In the genomic region with DNA sequence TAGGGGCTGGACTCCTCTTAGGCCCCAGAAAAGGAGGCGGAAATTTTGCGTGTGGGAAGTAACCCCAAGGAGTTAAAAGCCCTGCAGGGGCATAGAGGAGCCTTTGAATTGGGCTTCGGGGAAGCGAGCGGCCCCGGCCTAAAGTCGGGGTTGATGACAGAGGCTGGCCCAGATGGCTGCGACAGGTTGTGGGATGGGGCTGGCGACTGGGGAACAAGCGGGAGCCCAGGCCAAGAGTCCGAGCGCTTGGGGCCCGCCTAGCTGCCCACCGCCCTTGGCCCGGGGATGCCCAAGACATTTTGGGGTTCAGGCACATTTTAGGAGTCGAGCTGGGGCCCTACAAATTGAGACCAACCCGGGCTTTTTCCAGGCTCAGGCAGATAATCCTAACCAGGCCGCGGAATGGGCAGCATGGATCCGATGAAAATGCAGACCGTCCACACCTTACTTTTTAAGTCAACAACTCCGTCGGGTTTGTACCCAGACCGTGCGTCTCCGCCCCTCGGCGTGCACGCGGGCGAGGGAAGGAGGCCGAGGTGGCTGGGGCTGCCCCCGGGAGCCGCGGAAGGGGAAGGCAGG, we compare ENCODE assay signal across 6 cellular contexts. TPM values are rescaled to one million over a fixed set of nuclear protein-coding genes. Genes with fewer than 3 reads are reported as not detected.
A peak's percentile ranks its signal among the peaks of the same experiment; 100 is the strongest.
DNase-seq lines count a peak whose midpoint lies in the region; ATAC-seq and TF ChIP-seq lines count a peak whose summit lies in the region.

No MANE protein-coding gene starts in this region.

- 1% methylated on average over 31 of the region's 35 CpGs for whole genome bisulfite sequencing in mammary epithelial cell (ENCODE audit: low coverage, missing lambda C conversion rate)

- peaks cover 36% of the 10 kb centered on the region for H3K4me1 Mint-ChIP-seq in neural progenitor cell

- H3F3A ChIP-seq in neural progenitor cell (ENCODE audit: low read depth): peaks cover 39% of the 10 kb centered on the region

- in situ Hi-C loops in mammary epithelial cell (cut with MboI; ENCODE audit: low sequenced_read_pairs in 2 of 2): no loop called here

- H3K27me3 Mint-ChIP-seq in neural progenitor cell (ENCODE audit: insufficient read depth, low read depth): peaks cover 30% of the 10 kb centered on the region

- H3K9ac ChIP-seq in mammary epithelial cell (ENCODE audit: insufficient read depth, low read length): peak overlapping the region; percentile 88
- H3K9ac ChIP-seq in neural progenitor cell: peak overlapping the region; percentile 36

- H3K9me3 ChIP-seq in mammary epithelial cell (replicated peaks; ENCODE audit: insufficient read depth, low read length) (no peaks in the 10 kb centered on the region), neural progenitor cell (ENCODE audit: low read depth) (no peaks in the 10 kb centered on the region)

- H3K36me3 Mint-ChIP-seq in neural progenitor cell: peaks cover 4% of the 10 kb centered on the region

- H3K27ac Mint-ChIP-seq in neural progenitor cell: peak overlapping the region; percentile 83

- no peaks in the 10 kb centered on the region for H3K27me3 ChIP-seq in mammary epithelial cell (ENCODE audit: insufficient read depth, low read length)
- H3K27me3 ChIP-seq in neural progenitor cell: peaks cover 22% of the 10 kb centered on the region

- H3K27ac ChIP-seq in mammary epithelial cell (ENCODE audit: insufficient read depth, low read depth, low read length): peak overlapping the region; percentile 83
- H3K27ac ChIP-seq in neural progenitor cell: peak overlapping the region; percentile 98

- peak overlapping the region; percentile 92 for H3K4me3 Mint-ChIP-seq in neural progenitor cell

- TF ChIP-seq CTCF in mammary epithelial cell (conservative IDR thresholded peaks at IDR 0.05 in 1 of 2, IDR thresholded peaks at IDR 0.05 in 1 of 2; ENCODE audit: extremely low read depth in 1 of 2, insufficient read depth in 1 of 2, low read depth in 1 of 2, low read length in 2 of 2) (no peak), neural progenitor cell (IDR thresholded peaks at IDR 0.05) (no peak)

- intact Hi-C loops in mammary epithelial cell (cut with micrococcal nuclease): no loop called here

- no peaks in the 10 kb centered on the region for H4K20me1 ChIP-seq in mammary epithelial cell (ENCODE audit: insufficient read depth, low read length)
- H4K20me1 ChIP-seq in neural progenitor cell (ENCODE audit: low read depth): peaks cover 18% of the 10 kb centered on the region

- H2AFZ ChIP-seq in mammary epithelial cell (ENCODE audit: low read depth, low read length) (peak overlapping the region; percentile 92), neural progenitor cell (replicated peaks) (peak overlapping the region; percentile 92)

- DNase-seq in HEK293T (ENCODE audit: extremely low spot score) (no peak), mammary epithelial cell (no peak), neural progenitor cell (ENCODE audit: low spot score) (peak; percentile 70), iPS-NIHi7 (ENCODE audit: extremely low spot score) (no peak), DMS 273 (lab: John Stamatoyannopoulos, UW; ENCODE audit: unreplicated experiment) (no peak)

- peaks cover 41% of the 10 kb centered on the region for H3K4me1 ChIP-seq in mammary epithelial cell (ENCODE audit: insufficient read depth, low read length)
- H3K4me1 ChIP-seq in neural progenitor cell: peaks cover 18% of the 10 kb centered on the region

- H3K79me2 ChIP-seq in mammary epithelial cell (ENCODE audit: insufficient read depth, low read length): peaks cover 55% of the 10 kb centered on the region
- H3K79me2 ChIP-seq in neural progenitor cell (ENCODE audit: low read depth): peaks cover 36% of the 10 kb centered on the region

- peak overlapping the region; percentile 93 for H3K4me2 ChIP-seq in mammary epithelial cell (ENCODE audit: insufficient read depth, low read depth, low read length)
- peak overlapping the region; percentile 98 for H3K4me2 ChIP-seq in neural progenitor cell

- TSS peak; percentile 71 for BruUV-seq in mammary epithelial cell (replicated peaks; lab: Mats Ljungman, UMichigan)

- dilution Hi-C loops in mammary epithelial cell (cut with HindIII; ENCODE audit: low sequenced_read_pairs): no loop called here

- H3K9me3 Mint-ChIP-seq in neural progenitor cell: no peaks in the 10 kb centered on the region

- POLR2A ChIA-PET in HEK293T (lab: Yijun Ruan, JAX): interaction anchor here (1.1 to 3.6 kb wide), 8 partner anchors 9 to 49 kb away, joined by 4 to 81 read pairs (median 8); a partner anchor contains a TSS

- no peak for ATAC-seq in HG03135 (IDR thresholded peaks at IDR 0.05; ENCODE audit: unreplicated experiment)

- H3K4me3 ChIP-seq in mammary epithelial cell (replicated peaks in 1 of 3; ENCODE audit: insufficient read depth in 1 of 3, low read depth in 2 of 3, low read length in 3 of 3) (peak overlapping the region; percentile 72 to 82 (median 73)), neural progenitor cell (peak overlapping the region; percentile 77)

- CTCF ChIA-PET in HEK293T (lab: Yijun Ruan, JAX): interaction anchor here (0.9 kb wide), 1 partner anchor 91 kb away, joined by 3 read pairs; no protein-coding TSS in a partner anchor
- CTCF ChIA-PET in mammary epithelial cell (lab: Charles Lee; ENCODE audit: low non-redundant PET): no interaction called here

- H3K36me3 ChIP-seq in mammary epithelial cell (ENCODE audit: insufficient read depth, low read length) (peaks cover 4% of the 10 kb centered on the region), neural progenitor cell (no peaks in the 10 kb centered on the region)

TF ChIP-seq in HEK293T, 16 proteins besides CTCF, POLR2A, EP300 and RAD21:
- TF ChIP-seq ELF4 (IDR thresholded peaks at IDR 0.05): no peak
- TF ChIP-seq L3MBTL2 (conservative IDR thresholded peaks at IDR 0.05): peak; percentile 75

RNA-seq across cellular contexts. Expression of a gene that starts 0.5 kb away (rescaled TPM):
- total RNA-seq in mammary epithelial cell: 100 to 1,000 TPM; 124 to 206 TPM
- 99.4 TPM for polyA plus RNA-seq in mammary epithelial cell
- 77.8 TPM for polyA minus RNA-seq in mammary epithelial cell
- 11.4 and 40.0 TPM in 2 replicates for total RNA-seq in neural progenitor cell (ENCODE audit: low replicate concordance)

RNA-seq across cellular contexts. Expression of a gene that starts 13.7 kb away (rescaled TPM):
- 10 to 100 TPM; 15.0 to 43.2 TPM for total RNA-seq in mammary epithelial cell
- polyA plus RNA-seq in mammary epithelial cell: 11.7 TPM
- 0.47 TPM for polyA minus RNA-seq in mammary epithelial cell
- 8.7 and 15.9 TPM in 2 replicates for total RNA-seq in neural progenitor cell (ENCODE audit: low replicate concordance)

RNA-seq across cellular contexts. Expression of a gene that starts 17.0 kb away (rescaled TPM):
- total RNA-seq in mammary epithelial cell: 10 to 100 TPM; 42.7 to 79.3 TPM
- polyA plus RNA-seq in mammary epithelial cell: 71.6 TPM
- polyA minus RNA-seq in mammary epithelial cell: 64.7 TPM
- total RNA-seq in neural progenitor cell (ENCODE audit: low replicate concordance): 38.2 and 132 TPM in 2 replicates

RNA-seq across cellular contexts. Expression of a gene that starts 19.7 kb away (rescaled TPM):
- 10 to 100 TPM; 39.0 to 50.4 TPM for total RNA-seq in mammary epithelial cell
- 88.7 TPM for polyA plus RNA-seq in mammary epithelial cell
- 46.2 TPM for polyA minus RNA-seq in mammary epithelial cell
- total RNA-seq in neural progenitor cell (ENCODE audit: low replicate concordance): 88.1 and 138 TPM in 2 replicates

RNA-seq across cellular contexts. Expression of a gene that starts 19.8 kb away (rescaled TPM):
- total RNA-seq in mammary epithelial cell (1 to 10 TPM; 2.5 to 9.5 TPM), neural progenitor cell (ENCODE audit: low replicate concordance) (1.8 and 6.0 TPM in 2 replicates)
- polyA plus RNA-seq in mammary epithelial cell: 1.9 TPM
- polyA minus RNA-seq in mammary epithelial cell: not detected
